ENCODE assay signal across 19 cellular contexts in genomic region chr13:84684048-84684662, GRCh38.
A peak's percentile ranks its signal among the peaks of the same experiment; 100 is the strongest.
DNase-seq lines count a peak whose midpoint lies in the region; ATAC-seq, FAIRE-seq and TF ChIP-seq lines count a peak whose summit lies in the region.
"Had no signal": no experiment of that assay in that cellular context is flagged by ENCODE, and none has a peak within 500 bp of the region (broad histone marks: within the 10 kb centered on the region; RNA-seq: fewer than 3 reads in every experiment).

No MANE protein-coding gene starts in this region.

- H3K27me3 Mint-ChIP-seq in stimulated activated naive B cell treated with anti-CD40 and anti-IgM and Interleukin-4, amounts not matched to agents 10 μg/mL and 1 μg/mL and 100 μg/mL, for 72 hours, result no peaks in the 10 kb centered on the region
- H3K27me3 Mint-ChIP-seq: B cell; CD4-positive, alpha-beta T cell had no signal

- intact Hi-C loops in Right ventricle myocardium superior (cut with DNase I) (no loop called here), cardiac septum (cut with DNase I) (no loop called here)

- no peaks in the 10 kb centered on the region for H3K9me3 ChIP-seq in small intestine (ENCODE audit: control insufficient read depth, low read depth)

- no peak for TF ChIP-seq CTCF in epithelial cell of esophagus (IDR thresholded peaks at IDR 0.05; ENCODE audit: insufficient read depth, low read depth, low read length, missing control alignments)

- no peaks in the 10 kb centered on the region for H3K27me3 ChIP-seq in small intestine (ENCODE audit: control insufficient read depth in 2 of 2, insufficient read depth in 2 of 2, low read length in 2 of 2)

- peak; percentile 89 for ATAC-seq in Right ventricle myocardium superior (ENCODE audit: poor library complexity)
- ATAC-seq in stimulated activated naive B cell treated with anti-CD40 and anti-IgM and Interleukin-4, amounts not matched to agents 10 μg/mL and 1 μg/mL and 100 μg/mL, for 72 hours (replicated peaks), result no peak

- no peak for DNase-seq in Right ventricle myocardium superior
- no peak for DNase-seq in cardiac septum (ENCODE audit: low spot score)
- peak; percentile 69 for DNase-seq in NCI-H1105 treated with DMSO at 0.1 percent for 48 hours (lab: John Stamatoyannopoulos, UW)
- peak; percentile 48 for DNase-seq in epithelial cell of esophagus (ENCODE audit: low read depth)
- peak; percentile 63 for DNase-seq in small intestine
- DNase-seq in stimulated activated naive B cell treated with anti-CD40 and anti-IgM and Interleukin-4, amounts not matched to agents 10 μg/mL and 1 μg/mL and 100 μg/mL, for 72 hours, result no peak
- DNase-seq in RPMI8226, result no peak
- no peak for DNase-seq in putamen (ENCODE audit: low spot score)
- DNase-seq: CD4-positive, alpha-beta T cell; DND-41; GDM1; KBM-7; NCI-H1092; NCI-H1694 treated with DMSO at 0.1 percent for 48 hours; NCI-H2171; NCI-H524 had no signal

- H3K4me3 ChIP-seq in epithelial cell of esophagus (ENCODE audit: low read length), result no peak overlapping the region
- H3K4me3 ChIP-seq in small intestine (ENCODE audit: low read depth in 1 of 2, low read length in 2 of 2), result no peak overlapping the region

- no peaks in the 10 kb centered on the region for H3K9me3 Mint-ChIP-seq in stimulated activated naive B cell treated with anti-CD40 and anti-IgM and Interleukin-4, amounts not matched to agents 10 μg/mL and 1 μg/mL and 100 μg/mL, for 72 hours
- H3K9me3 Mint-ChIP-seq: CD4-positive, alpha-beta T cell had no signal

- no peak for FAIRE-seq in small intestine (lab: Jason Lieb, UNC)
- FAIRE-seq: GM12892 had no signal

- no peak overlapping the region for H3K4me3 Mint-ChIP-seq in stimulated activated naive B cell treated with anti-CD40 and anti-IgM and Interleukin-4, amounts not matched to agents 10 μg/mL and 1 μg/mL and 100 μg/mL, for 72 hours
- H3K4me3 Mint-ChIP-seq: B cell; CD4-positive, alpha-beta T cell had no signal

- no peaks in the 10 kb centered on the region for H3K36me3 Mint-ChIP-seq in stimulated activated naive B cell treated with anti-CD40 and anti-IgM and Interleukin-4, amounts not matched to agents 10 μg/mL and 1 μg/mL and 100 μg/mL, for 72 hours

- no peak overlapping the region for H3K27ac ChIP-seq in small intestine (ENCODE audit: low read depth in 1 of 2, low read length in 1 of 2)
- H3K27ac ChIP-seq: HL-60 had no signal

- WGBS in small intestine, 3 donors, result 11 to 64% (median 37%) methylated on average over 3 of the region's 3 CpGs

- no peaks in the 10 kb centered on the region for H3K4me1 ChIP-seq in small intestine (ENCODE audit: control insufficient read depth in 2 of 2, insufficient read depth in 1 of 2, low read depth in 1 of 2, low read length in 1 of 2)

- no peak overlapping the region for H3K27ac Mint-ChIP-seq in stimulated activated naive B cell treated with anti-CD40 and anti-IgM and Interleukin-4, amounts not matched to agents 10 μg/mL and 1 μg/mL and 100 μg/mL, for 72 hours
- H3K27ac Mint-ChIP-seq: B cell; CD4-positive, alpha-beta T cell had no signal

- no peaks in the 10 kb centered on the region for H3K4me1 Mint-ChIP-seq in stimulated activated naive B cell treated with anti-CD40 and anti-IgM and Interleukin-4, amounts not matched to agents 10 μg/mL and 1 μg/mL and 100 μg/mL, for 72 hours
- H3K4me1 Mint-ChIP-seq: B cell had no signal

- no peaks in the 10 kb centered on the region for H3K36me3 ChIP-seq in small intestine (ENCODE audit: control insufficient read depth in 2 of 2, insufficient read depth in 2 of 2, low read length in 2 of 2)

Comparison
In these comparisons a context has a peak if more than half of its experiments do, and no peak if none do; other contexts are left out.
1. DNase-seq: peak in NCI-H1105 treated with DMSO at 0.1 percent for 48 hours (single experiment), epithelial cell of esophagus (single experiment) and small intestine (single experiment); none in Right ventricle myocardium superior (single experiment), cardiac septum (single experiment), stimulated activated naive B cell treated with anti-CD40 and anti-IgM and Interleukin-4, amounts not matched to agents 10 μg/mL and 1 μg/mL and 100 μg/mL, for 72 hours (single experiment), RPMI8226 (single experiment) and putamen (single experiment).